8 cellular contexts compared by ENCODE assay signal in genomic region chr15:72474912-72475601, GRCh38. TPM values are rescaled to one million over a fixed set of nuclear protein-coding genes. Genes with fewer than 3 reads are reported as not detected.
DNase-seq lines count a peak whose midpoint lies in the region; ATAC-seq and TF ChIP-seq lines count a peak whose summit lies in the region.

No MANE protein-coding gene starts in this region.

- no peaks in the 10 kb centered on the region for H3K36me3 ChIP-seq in colonic mucosa

- H3K4me1 ChIP-seq in colonic mucosa: peaks cover 17% of the 10 kb centered on the region

- H3K9ac ChIP-seq in colonic mucosa (ENCODE audit: low read depth in 2 of 2, low read length in 2 of 2): peak overlapping the region; percentile 97 to 98

- ATAC-seq in GM18861 (IDR thresholded peaks at IDR 0.05; ENCODE audit: unreplicated experiment) (peak; percentile 32), HG03097 (IDR thresholded peaks at IDR 0.05; ENCODE audit: low FRiP score, unreplicated experiment) (peak; percentile 33), left lobe of liver (peak; percentile 62)

- H3K27ac ChIP-seq in colonic mucosa: peak overlapping the region; percentile 98

- peak overlapping the region; percentile 77 for H3K4me3 ChIP-seq in colonic mucosa

- no peaks in the 10 kb centered on the region for H3K9me3 ChIP-seq in colonic mucosa

- H3K27me3 ChIP-seq in colonic mucosa: no peaks in the 10 kb centered on the region

- peak; percentile 41 for DNase-seq in A172 (ENCODE audit: low spot score)
- peak; percentile 51 to 52 for DNase-seq in NCI-H446 (lab: John Stamatoyannopoulos, UW)
- peak; percentile 79 to 81 for DNase-seq in activated CD4-positive, alpha-beta T cell treated with anti-CD3 and anti-CD28 coated beads for 4 hours
- DNase-seq in colonic mucosa: peak; percentile 78
- DNase-seq in left lobe of liver (ENCODE audit: low spot score): peak; percentile 87
- peak; percentile 76 for DNase-seq in stimulated activated CD4-positive, alpha-beta T cell treated with anti-CD3 and anti-CD28 coated beads, Interleukin-2, amount 100 ng/mL, for 4 hours (ENCODE audit: low read depth)

- intact Hi-C loops in colonic mucosa (cut with DNase I): no loop called here

- no peak for TF ChIP-seq CTCF in colonic mucosa (IDR thresholded peaks at IDR 0.05)

RNA-seq across cellular contexts. Expression of gene ARIH1, which starts 0.9 kb away (rescaled TPM):
- 31.5 and 36.6 TPM in 2 replicates for total RNA-seq in A172 (2014; rRNA removed; shearing (Covaris generic))
- total RNA-seq in colonic mucosa (100 to 1,000 TPM; 102 to 151 TPM), left lobe of liver (65.9 TPM)

Comparison
In these comparisons a context has a peak if more than half of its experiments do, and no peak if none do; other contexts are left out.
1. Peak in every context shown above with its lines: DNase-seq, ATAC-seq, H3K4me3 ChIP-seq and H3K27ac ChIP-seq.